Comparison of ENCODE assay signal across 10 cellular contexts in genomic region chr12:92059976-92060375, GRCh38.
DNase-seq lines count a peak whose midpoint lies in the region; ATAC-seq, FAIRE-seq and TF ChIP-seq lines count a peak whose summit lies in the region.
"Had no signal": no experiment of that assay in that cellular context is flagged by ENCODE, and none has a peak within 500 bp of the region (broad histone marks: within the 10 kb centered on the region; RNA-seq: fewer than 3 reads in every experiment).

No MANE protein-coding gene starts in this region.

- CTCF ChIA-PET in GM10248 (lab: Yijun Ruan, JAX) = interaction anchor here (1.2 kb wide), 1 partner anchor 65 kb away, joined by 4 read pairs; no protein-coding TSS in a partner anchor

- no peaks in the 10 kb centered on the region for H3K9me3 ChIP-seq in CD4-positive, CD25-positive, alpha-beta regulatory T cell (ENCODE audit: control insufficient read depth in 2 of 2, low read length in 2 of 2)
- no peaks in the 10 kb centered on the region for H3K9me3 ChIP-seq in astrocyte (ENCODE audit: insufficient read depth, low read depth, low read length)
- H3K9me3 ChIP-seq: vagina had no signal

- peaks cover 32 to 89% (median 63%) of the 10 kb centered on the region in 4 donors for H3K4me1 Mint-ChIP-seq in CD4-positive, CD25-positive, alpha-beta regulatory T cell
- H3K4me1 Mint-ChIP-seq in astrocyte (ENCODE audit: low read depth, unreplicated experiment) = peaks cover 24% of the 10 kb centered on the region

- TF ChIP-seq CTCF in astrocyte (IDR thresholded peaks at IDR 0.05; ENCODE audit: insufficient read depth, low read depth, low read length) = no peak
- TF ChIP-seq CTCF in GM10248 (IDR thresholded peaks at IDR 0.05; ENCODE audit: control extremely low read depth, extremely low read depth, low read depth, missing control alignments) = no peak

- H3K27ac ChIP-seq in CD4-positive, CD25-positive, alpha-beta regulatory T cell (ENCODE audit: insufficient read depth, low read length, poor library complexity, severe bottlenecking) = no peak overlapping the region
- peak overlapping the region; percentile 69 for H3K27ac ChIP-seq in astrocyte (ENCODE audit: low read depth, low read length)
- H3K27ac ChIP-seq: vagina had no signal

- H3K4me1 ChIP-seq in CD4-positive, CD25-positive, alpha-beta regulatory T cell (ENCODE audit: control insufficient read depth, insufficient read depth, low read length, poor library complexity, severe bottlenecking) = peaks cover 46% of the 10 kb centered on the region
- H3K4me1 ChIP-seq in astrocyte (ENCODE audit: insufficient read depth, low read length) = peaks cover 16% of the 10 kb centered on the region

- H3K36me3 ChIP-seq in CD4-positive, CD25-positive, alpha-beta regulatory T cell (ENCODE audit: control insufficient read depth, insufficient read depth, low read length) = no peaks in the 10 kb centered on the region
- no peaks in the 10 kb centered on the region for H3K36me3 ChIP-seq in astrocyte (ENCODE audit: insufficient read depth, low read length)
- H3K36me3 ChIP-seq: vagina had no signal

- peak; percentile 99 for FAIRE-seq in astrocyte (lab: Jason Lieb, UNC)

- H4K20me1 ChIP-seq in astrocyte (ENCODE audit: insufficient read depth, low read length) = no peaks in the 10 kb centered on the region

- H3K36me3 Mint-ChIP-seq in CD4-positive, CD25-positive, alpha-beta regulatory T cell = peaks cover 10% of the 10 kb centered on the region
- H3K36me3 Mint-ChIP-seq in astrocyte (ENCODE audit: low read depth, unreplicated experiment) = no peaks in the 10 kb centered on the region

- peak overlapping the region; percentile 54 for H2AFZ ChIP-seq in astrocyte (ENCODE audit: low read depth, low read length)

- H3K79me2 ChIP-seq in astrocyte (ENCODE audit: insufficient read depth, low read length) = no peaks in the 10 kb centered on the region

- no peaks in the 10 kb centered on the region for H3K27me3 Mint-ChIP-seq in CD4-positive, CD25-positive, alpha-beta regulatory T cell
- H3K27me3 Mint-ChIP-seq in astrocyte (ENCODE audit: low read depth, unreplicated experiment) = no peaks in the 10 kb centered on the region

- POLR2A ChIA-PET in GM10248 (lab: Yijun Ruan, JAX) = no interaction called here

- no peak for ATAC-seq in CD4-positive, CD25-positive, alpha-beta regulatory T cell (ENCODE audit: low read depth in 2 of 2)
- ATAC-seq in GM18909 (IDR thresholded peaks at IDR 0.05; ENCODE audit: poor library complexity, unreplicated experiment) (no peak), GM21723 (IDR thresholded peaks at IDR 0.05; ENCODE audit: unreplicated experiment) (no peak), HG02623 (IDR thresholded peaks at IDR 0.05; ENCODE audit: unreplicated experiment) (no peak)

- peak overlapping the region; percentile 44 for H3K9ac ChIP-seq in astrocyte (ENCODE audit: low read length)

- H3K4me3 ChIP-seq in CD4-positive, CD25-positive, alpha-beta regulatory T cell (ENCODE audit: low read depth, low read length) = no peak overlapping the region
- peak overlapping the region; percentile 18 for H3K4me3 ChIP-seq in astrocyte (ENCODE audit: insufficient read depth, low read depth, low read length)
- H3K4me3 ChIP-seq: vagina had no signal

- H3K27me3 ChIP-seq in CD4-positive, CD25-positive, alpha-beta regulatory T cell (ENCODE audit: control insufficient read depth, insufficient read depth, low read length) = no peaks in the 10 kb centered on the region
- no peaks in the 10 kb centered on the region for H3K27me3 ChIP-seq in astrocyte (ENCODE audit: insufficient read depth, low read length)
- H3K27me3 ChIP-seq: vagina had no signal

- DNase-seq in CD4-positive, CD25-positive, alpha-beta regulatory T cell = no peak
- peak; percentile 82 for DNase-seq in HT1080 (ENCODE audit: low read depth)
- DNase-seq in astrocyte (ENCODE audit: low read depth) = peak; percentile 81
- DNase-seq in lung microvascular endothelial cell (ENCODE audit: low read depth in 2 of 2) = peak; percentile 15 to 80
- DNase-seq in GM10248 (ENCODE audit: extremely low spot score) = no peak
- DNase-seq: cerebellar nuclear complex had no signal

- H3K4me3 Mint-ChIP-seq in CD4-positive, CD25-positive, alpha-beta regulatory T cell = peak overlapping the region in 1 of 4 donors; percentile 25
- H3K4me3 Mint-ChIP-seq in astrocyte (ENCODE audit: unreplicated experiment) = peak overlapping the region; percentile 6

- H3K4me2 ChIP-seq in astrocyte (ENCODE audit: low read length) = peak overlapping the region; percentile 74

- peaks cover 0 to 8% (median 0%) of the 10 kb centered on the region in 7 donors for H3K9me3 Mint-ChIP-seq in CD4-positive, CD25-positive, alpha-beta regulatory T cell
- H3K9me3 Mint-ChIP-seq in astrocyte (ENCODE audit: unreplicated experiment) = peaks cover 2% of the 10 kb centered on the region

- H3K27ac Mint-ChIP-seq in CD4-positive, CD25-positive, alpha-beta regulatory T cell = peak overlapping the region in 2 of 3 donors; percentile 97 to 98
- peak overlapping the region; percentile 90 for H3K27ac Mint-ChIP-seq in astrocyte (ENCODE audit: unreplicated experiment)

Comparison
In these comparisons a context has a peak if more than half of its experiments do, and no peak if none do; other contexts are left out.
1. DNase-seq: peak in HT1080 (single experiment), astrocyte (single experiment) and lung microvascular endothelial cell (2 of 2); none in CD4-positive, CD25-positive, alpha-beta regulatory T cell (0 of 3) and GM10248 (single experiment).